In genomic region chr4:108651068-108651794, GRCh38 we compare ENCODE assay signal across 7 cellular contexts. TPM values are rescaled to one million over a fixed set of nuclear protein-coding genes. Genes with fewer than 3 reads are reported as not detected.
DNase-seq lines count a peak whose midpoint lies in the region; ATAC-seq and TF ChIP-seq lines count a peak whose summit lies in the region.

No MANE protein-coding gene starts in this region.

- CTCF ChIA-PET in activated B cell treated with CpG ODN at 0.5 μM for 24 hours (lab: Charles Lee), result no interaction called here

- TF ChIP-seq CTCF in GM12864 (IDR thresholded peaks at IDR 0.05; ENCODE audit: low read depth, low read length, missing control alignments) (no peak), activated B cell treated with CpG ODN at 0.5 μM for 24 hours (IDR thresholded peaks at IDR 0.05) (no peak), gastroesophageal sphincter (IDR thresholded peaks at IDR 0.05) (no peak)

- peaks cover 19% of the 10 kb centered on the region for H3K36me3 Mint-ChIP-seq in activated B cell treated with CpG ODN at 0.5 μM for 24 hours (ENCODE audit: low read depth)

- H3K36me3 ChIP-seq in gastroesophageal sphincter, result peaks cover 0 to 9% of the 10 kb centered on the region in 2 donors
- H3K36me3 ChIP-seq in rectal smooth muscle tissue (ENCODE audit: control insufficient read depth, insufficient read depth, low read length), result no peaks in the 10 kb centered on the region

- peak overlapping the region; percentile 97 for H3K4me3 Mint-ChIP-seq in activated B cell treated with CpG ODN at 0.5 μM for 24 hours

- WGBS in gastroesophageal sphincter (ENCODE audit: low coverage in 1 of 2), 2 donors, result 5 to 9% methylated on average over 8 of the region's 8 CpGs

- no peaks in the 10 kb centered on the region for H3K9me3 Mint-ChIP-seq in activated B cell treated with CpG ODN at 0.5 μM for 24 hours

- no peaks in the 10 kb centered on the region for H3K9me3 ChIP-seq in gastroesophageal sphincter

- peak overlapping the region; percentile 97 for H3K27ac Mint-ChIP-seq in activated B cell treated with CpG ODN at 0.5 μM for 24 hours

- peak; percentile 5 for DNase-seq in GM12864 (ENCODE audit: low read depth)
- peak; percentile 29 for DNase-seq in HT1080 (ENCODE audit: low read depth)
- DNase-seq in activated B cell treated with CpG ODN at 0.5 μM for 24 hours, result no peak

- H3K4me1 ChIP-seq in gastroesophageal sphincter (peaks cover 0 to 27% (median 4%) of the 10 kb centered on the region in 3 donors), rectal smooth muscle tissue (ENCODE audit: control insufficient read depth, insufficient read depth, low read length) (peaks cover 4% of the 10 kb centered on the region)

- no peaks in the 10 kb centered on the region for H3K27me3 ChIP-seq in gastroesophageal sphincter
- H3K27me3 ChIP-seq in rectal smooth muscle tissue (ENCODE audit: control insufficient read depth, insufficient read depth, low read length), result no peaks in the 10 kb centered on the region

- H3K27ac ChIP-seq in gastroesophageal sphincter, result peak overlapping the region; percentile 74 to 90 (median 89)
- H3K27ac ChIP-seq in rectal smooth muscle tissue (ENCODE audit: low read depth, low read length), result peak overlapping the region; percentile 83

- H3K4me3 ChIP-seq in GM12864 (ENCODE audit: low read depth, low read length) (peak overlapping the region; percentile 70), gastroesophageal sphincter (peak overlapping the region; percentile 82 to 98), rectal smooth muscle tissue (ENCODE audit: low read length) (peak overlapping the region; percentile 94)

- intact Hi-C loops in activated B cell treated with CpG ODN at 0.5 μM for 24 hours (cut with micrococcal nuclease), result no loop called here

- peaks cover 38% of the 10 kb centered on the region for H3K4me1 Mint-ChIP-seq in activated B cell treated with CpG ODN at 0.5 μM for 24 hours

- no peaks in the 10 kb centered on the region for H3K27me3 Mint-ChIP-seq in activated B cell treated with CpG ODN at 0.5 μM for 24 hours

- H3K9ac ChIP-seq in rectal smooth muscle tissue (ENCODE audit: low read length), result peak overlapping the region; percentile 95

- ATAC-seq in activated B cell treated with CpG ODN at 0.5 μM for 24 hours (ENCODE audit: low read depth) (no peak), gastroesophageal sphincter (no peak), GM19035 (IDR thresholded peaks at IDR 0.05; ENCODE audit: unreplicated experiment) (no peak), GM18517 (IDR thresholded peaks at IDR 0.05; ENCODE audit: unreplicated experiment) (no peak)

- TF ChIP-seq EP300 in gastroesophageal sphincter (IDR thresholded peaks at IDR 0.05), result no peak

- TF ChIP-seq POLR2A in gastroesophageal sphincter (IDR thresholded peaks at IDR 0.05), result no peak

- POLR2A ChIA-PET in activated B cell treated with CpG ODN at 0.5 μM for 24 hours (lab: Charles Lee), result interaction anchor here (1.4 to 5.6 kb wide), 4 partner anchors 24 to 1079 kb away, joined by 3 to 56 read pairs (median 16); partner anchors contain the start of genes PAPSS1 and RPL34

RNA-seq across cellular contexts. Expression of gene OSTC, which starts 0.8 kb away (rescaled TPM):
- 86.3 and 92.1 TPM in 2 replicates for total RNA-seq in HT1080 (2014; rRNA removed; shearing (Covaris generic))
- 142 and 169 TPM in 2 replicates for polyA plus RNA-seq in HT1080 (2015; cell fraction: cytosol; rRNA removed)
- polyA plus RNA-seq in HT1080 (2015; cell fraction: nucleus; rRNA removed), result 60.1 and 91.5 TPM in 2 replicates
- total RNA-seq in activated B cell treated with CpG ODN at 0.5 μM for 24 hours, result 56.7 and 60.1 TPM in 2 replicates
- total RNA-seq in gastroesophageal sphincter, result 10 to 100 TPM; 30.9 to 62.1 (median 46.7) TPM

RNA-seq across cellular contexts. Expression of gene RPL34, which starts 30.9 kb away (rescaled TPM):
- total RNA-seq in HT1080 (2014; rRNA removed; shearing (Covaris generic)), result 1,285 and 1,593 TPM in 2 replicates
- 2,315 and 2,342 TPM in 2 replicates for polyA plus RNA-seq in HT1080 (2015; cell fraction: cytosol; rRNA removed)
- polyA plus RNA-seq in HT1080 (2015; cell fraction: nucleus; rRNA removed), result 742 and 871 TPM in 2 replicates
- total RNA-seq in activated B cell treated with CpG ODN at 0.5 μM for 24 hours (2,310 and 2,662 TPM in 2 replicates), gastroesophageal sphincter (1,000 to 10,000 TPM in 2 of 4 donors, 100 to 1,000 TPM in 2; 549 to 1,430 (median 998) TPM)
